ENCODE assay signal across 16 cellular contexts in genomic region chr2:232910376-232910775, GRCh38.
"Had no signal": no experiment of that assay in that cellular context is flagged by ENCODE, and none has a peak within 500 bp of the region (broad histone marks: within the 10 kb centered on the region; RNA-seq: fewer than 3 reads in every experiment).

No MANE protein-coding gene starts in this region.

- H3K9me3 ChIP-seq: colonic mucosa had no signal

- H3K27me3 ChIP-seq: colonic mucosa, dorsolateral prefrontal cortex had no signal

- H3K4me1 ChIP-seq: colonic mucosa, esophagus muscularis mucosa, foreskin keratinocyte, gastroesophageal sphincter, heart left ventricle, left lung, lower lobe of right lung had no signal

- H3K36me3 ChIP-seq: colonic mucosa, esophagus muscularis mucosa, gastroesophageal sphincter, heart left ventricle, left lung, lower lobe of right lung had no signal

- DNase-seq: colonic mucosa; dermis blood vessel endothelial cell; effector CD4-positive, alpha-beta T cell; effector memory CD4-positive, alpha-beta T cell; foreskin keratinocyte; heart left ventricle; hippocampal formation; left cardiac atrium; left lung; left ventricle myocardium superior; lower lobe of right lung; mesendoderm; midbrain had no signal

- H3K27ac ChIP-seq: colonic mucosa, esophagus muscularis mucosa, foreskin keratinocyte, gastroesophageal sphincter, heart left ventricle, left lung, lower lobe of right lung had no signal

- H3K4me3 ChIP-seq: colonic mucosa, dorsolateral prefrontal cortex, esophagus muscularis mucosa, gastroesophageal sphincter, heart left ventricle, left lung, lower lobe of right lung had no signal
